Comparison of ENCODE assay signal across 21 cellular contexts in the genomic region with DNA sequence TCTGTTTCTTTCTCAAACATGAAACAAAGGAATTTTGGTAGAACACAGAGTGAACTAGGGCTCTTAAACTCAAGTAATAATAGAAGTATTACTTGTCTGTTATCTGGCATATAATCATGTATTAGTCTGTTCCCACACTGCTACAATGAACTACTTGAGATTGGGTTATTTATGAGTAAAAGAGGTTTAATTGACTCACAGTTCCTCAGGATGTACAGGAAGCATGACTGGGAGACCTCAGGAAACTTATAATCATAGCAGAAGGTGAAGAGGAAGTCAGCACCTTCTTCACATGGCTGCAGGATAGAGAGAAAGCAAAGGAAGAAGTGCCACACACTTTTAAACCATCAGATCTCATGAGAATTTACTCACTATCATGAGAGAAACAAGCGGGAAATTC.
DNase-seq lines count a peak whose midpoint lies in the region; ATAC-seq, FAIRE-seq and TF ChIP-seq lines count a peak whose summit lies in the region.
"Had no signal": no experiment of that assay in that cellular context is flagged by ENCODE, and none has a peak within 500 bp of the region (broad histone marks: within the 10 kb centered on the region; RNA-seq: fewer than 3 reads in every experiment).

No MANE protein-coding gene starts in this region.

- H3K27me3 ChIP-seq in endothelial cell of umbilical vein (ENCODE audit: control insufficient read depth in 2 of 2, insufficient read depth in 2 of 2, low read length in 2 of 2), result no peaks in the 10 kb centered on the region
- no peaks in the 10 kb centered on the region for H3K27me3 ChIP-seq in spleen (replicated peaks in 1 of 7)

- FAIRE-seq in endothelial cell of umbilical vein (lab: Jason Lieb, UNC), result no peak
- FAIRE-seq: GM19239 had no signal

- no TSS peak for BruUV-seq in endothelial cell of umbilical vein (replicated peaks; lab: Mats Ljungman, UMichigan)

- H3K27ac ChIP-seq in endothelial cell of umbilical vein (ENCODE audit: insufficient read depth, low read depth, low read length) (no peak overlapping the region), spleen (no peak overlapping the region)
- H3K27ac ChIP-seq: GM23248, KMS-11 had no signal

- POLR2A ChIA-PET in endothelial cell of umbilical vein (lab: Charles Lee), result no interaction called here

- TF ChIP-seq POLR2A in endothelial cell of umbilical vein (IDR thresholded peaks at IDR 0.05; ENCODE audit: low read depth, low read length) (no peak), spleen (IDR thresholded peaks at IDR 0.05) (no peak)

- no peak for DNase-seq in activated CD4-positive, alpha-beta T cell treated with anti-CD3 and anti-CD28 coated beads, Interleukin-2, amount 10 ng/mL, durations not matched to agents 24 days and 14 days
- no peak for DNase-seq in activated CD4-positive, alpha-beta T cell treated with anti-CD3 and anti-CD28 coated beads for 1 hour
- DNase-seq in stimulated activated naive CD8-positive, alpha-beta T cell treated with anti-CD3 and anti-CD28 coated beads, Interleukin-15, Interleukin-2, amounts not matched to agents 100 U/mL and 50 U/mL, for 24 hours, result no peak
- DNase-seq in endothelial cell of umbilical vein (ENCODE audit: low read depth, low spot score), result peak; percentile 37
- DNase-seq in spleen, result no peak
- no peak for DNase-seq in stimulated activated CD4-positive, alpha-beta T cell treated with anti-CD3 and anti-CD28 coated beads, Interleukin-4, amount 100 ng/mL, for 4 hours
- DNase-seq: Calu3, GF-D8, GM23248, MV-4-11, NCI-H1694 treated with DMSO at 0.1 percent for 48 hours, NCI-H2227 treated with DMSO at 0.1 percent for 48 hours, NCI-H510A treated with DMSO at 0.1 percent for 48 hours, NCI-H774, OCI-M1 had no signal

- peaks cover 66% of the 10 kb centered on the region for H3K4me1 Mint-ChIP-seq in activated CD4-positive, alpha-beta T cell treated with anti-CD3 and anti-CD28 coated beads, Interleukin-2, amount 10 ng/mL, durations not matched to agents 24 days and 14 days
- H3K4me1 Mint-ChIP-seq in stimulated activated naive CD8-positive, alpha-beta T cell treated with anti-CD3 and anti-CD28 coated beads, Interleukin-15, Interleukin-2, amounts not matched to agents 100 ng/mL and 50 ng/mL, for 24 hours (ENCODE audit: low read depth), result peaks cover 96% of the 10 kb centered on the region

- 91 to 97% (median 94%) methylated on average over 1 of the region's 1 CpG for WGBS in spleen, 5 donors

- H3K4me3 ChIP-seq in endothelial cell of umbilical vein (replicated peaks in 1 of 3; ENCODE audit: insufficient read depth in 1 of 3, low read depth in 1 of 3, low read length in 3 of 3) (no peak overlapping the region), spleen (no peak overlapping the region)
- H3K4me3 ChIP-seq: GM23248, HAP-1 had no signal

- H3K9me3 ChIP-seq in endothelial cell of umbilical vein (replicated peaks; ENCODE audit: control insufficient read depth, insufficient read depth, low read length), result no peaks in the 10 kb centered on the region
- H3K9me3 ChIP-seq in spleen, result peaks cover 8 to 32% (median 27%) of the 10 kb centered on the region in 8 donors
- H3K9me3 ChIP-seq: HAP-1 had no signal

- H3K9me3 Mint-ChIP-seq in activated CD4-positive, alpha-beta T cell treated with anti-CD3 and anti-CD28 coated beads, Interleukin-2, amount 10 ng/mL, durations not matched to agents 24 days and 14 days, result peaks cover 28% of the 10 kb centered on the region
- peaks cover 36% of the 10 kb centered on the region for H3K9me3 Mint-ChIP-seq in stimulated activated naive CD8-positive, alpha-beta T cell treated with anti-CD3 and anti-CD28 coated beads, Interleukin-15, Interleukin-2, amounts not matched to agents 100 ng/mL and 50 ng/mL, for 24 hours

- H3K9me1 ChIP-seq in endothelial cell of umbilical vein (replicated peaks; ENCODE audit: control insufficient read depth, extremely low read depth, insufficient read depth, low read length), result no peaks in the 10 kb centered on the region

- no peaks in the 10 kb centered on the region for H3K36me3 ChIP-seq in endothelial cell of umbilical vein (ENCODE audit: control insufficient read depth in 2 of 2, extremely low read depth in 1 of 2, insufficient read depth in 2 of 2, low read length in 2 of 2)
- peaks cover 0 to 14% (median 0%) of the 10 kb centered on the region in 6 donors for H3K36me3 ChIP-seq in spleen
- H3K36me3 ChIP-seq: HAP-1 had no signal

- H3K9ac ChIP-seq in endothelial cell of umbilical vein (replicated peaks; ENCODE audit: extremely low read depth, insufficient read depth, low read length), result no peak overlapping the region
- H3K9ac ChIP-seq: GM23248, KMS-11 had no signal

- TF ChIP-seq CTCF in endothelial cell of umbilical vein (IDR thresholded peaks at IDR 0.05; ENCODE audit: extremely low read depth in 1 of 2, insufficient read depth in 1 of 2, low read depth in 1 of 2, low read length in 2 of 2) (no peak), spleen (IDR thresholded peaks at IDR 0.05 in 8 of 11, conservative IDR thresholded peaks at IDR 0.05 in 3 of 11) (no peak)

- no peak overlapping the region for H2AFZ ChIP-seq in endothelial cell of umbilical vein (ENCODE audit: low read depth, low read length)
- H2AFZ ChIP-seq: GM23248 had no signal

- H3K79me2 ChIP-seq in endothelial cell of umbilical vein (ENCODE audit: control insufficient read depth, insufficient read depth, low read length), result no peaks in the 10 kb centered on the region

- CTCF ChIA-PET in endothelial cell of umbilical vein (lab: Charles Lee), result no interaction called here

- H3K27ac Mint-ChIP-seq in activated CD4-positive, alpha-beta T cell treated with anti-CD3 and anti-CD28 coated beads, Interleukin-2, amount 10 ng/mL, durations not matched to agents 24 days and 14 days, result peak overlapping the region; percentile 50
- H3K27ac Mint-ChIP-seq in stimulated activated naive CD8-positive, alpha-beta T cell treated with anti-CD3 and anti-CD28 coated beads, Interleukin-15, Interleukin-2, amounts not matched to agents 100 ng/mL and 50 ng/mL, for 24 hours, result peak overlapping the region; percentile 82
- H3K27ac Mint-ChIP-seq: B cell had no signal

- H3K4me1 ChIP-seq in endothelial cell of umbilical vein (ENCODE audit: control insufficient read depth, extremely low read depth, insufficient read depth, low read length) (no peaks in the 10 kb centered on the region), spleen (peaks cover 4 to 36% (median 15%) of the 10 kb centered on the region in 6 donors)
- H3K4me1 ChIP-seq: HAP-1 had no signal

- H3K4me2 ChIP-seq in endothelial cell of umbilical vein (ENCODE audit: insufficient read depth, low read length), result no peak overlapping the region
- H3K4me2 ChIP-seq: KMS-11 had no signal

- intact Hi-C loops in activated CD4-positive, alpha-beta T cell treated with anti-CD3 and anti-CD28 coated beads, Interleukin-2, amount 10 ng/mL, durations not matched to agents 24 days and 14 days (cut with micrococcal nuclease), result no loop called here
- intact Hi-C loops in endothelial cell of umbilical vein (cut with micrococcal nuclease), result loop anchor here (2.0 kb wide), 1 partner anchor 21 kb away; no protein-coding TSS in a partner anchor
- intact Hi-C loops in spleen (cut with DNase I; ENCODE audit: low total_unique reads), result no loop called here

- no peaks in the 10 kb centered on the region for H3K27me3 Mint-ChIP-seq in activated CD4-positive, alpha-beta T cell treated with anti-CD3 and anti-CD28 coated beads, Interleukin-2, amount 10 ng/mL, durations not matched to agents 24 days and 14 days
- H3K27me3 Mint-ChIP-seq in stimulated activated naive CD8-positive, alpha-beta T cell treated with anti-CD3 and anti-CD28 coated beads, Interleukin-15, Interleukin-2, amounts not matched to agents 100 ng/mL and 50 ng/mL, for 24 hours, result no peaks in the 10 kb centered on the region
- H3K27me3 Mint-ChIP-seq: B cell had no signal

- no peak for ATAC-seq in stimulated activated naive CD8-positive, alpha-beta T cell treated with anti-CD3 and anti-CD28 coated beads, Interleukin-15, Interleukin-2, amounts not matched to agents 100 U/mL and 50 U/mL, for 24 hours
- no peak for ATAC-seq in GM18909 (IDR thresholded peaks at IDR 0.05; ENCODE audit: poor library complexity, unreplicated experiment)

- peaks cover 47% of the 10 kb centered on the region for H3K36me3 Mint-ChIP-seq in activated CD4-positive, alpha-beta T cell treated with anti-CD3 and anti-CD28 coated beads, Interleukin-2, amount 10 ng/mL, durations not matched to agents 24 days and 14 days (ENCODE audit: low read depth)
- H3K36me3 Mint-ChIP-seq in stimulated activated naive CD8-positive, alpha-beta T cell treated with anti-CD3 and anti-CD28 coated beads, Interleukin-15, Interleukin-2, amounts not matched to agents 100 ng/mL and 50 ng/mL, for 24 hours (ENCODE audit: low read depth), result peaks cover 51% of the 10 kb centered on the region

- dilution Hi-C loops in endothelial cell of umbilical vein (cut with MboI; ENCODE audit: extremely low pct_ligation_motif_present, low sequenced_read_pairs), result loop anchor here (25.0 kb wide), 1 partner anchor 323 kb away; no protein-coding TSS in a partner anchor

- no peaks in the 10 kb centered on the region for H4K20me1 ChIP-seq in endothelial cell of umbilical vein (replicated peaks; ENCODE audit: control insufficient read depth, extremely low read depth, insufficient read depth, low read length)

- no peak overlapping the region for H3K4me3 Mint-ChIP-seq in activated CD4-positive, alpha-beta T cell treated with anti-CD3 and anti-CD28 coated beads, Interleukin-2, amount 10 ng/mL, durations not matched to agents 24 days and 14 days
- H3K4me3 Mint-ChIP-seq in stimulated activated naive CD8-positive, alpha-beta T cell treated with anti-CD3 and anti-CD28 coated beads, Interleukin-15, Interleukin-2, amounts not matched to agents 100 ng/mL and 50 ng/mL, for 24 hours, result no peak overlapping the region
- H3K4me3 Mint-ChIP-seq: B cell had no signal

TF ChIP-seq in endothelial cell of umbilical vein, 7 proteins besides CTCF, POLR2A, EP300 and RAD21:
- TF ChIP-seq, protein P1, sequence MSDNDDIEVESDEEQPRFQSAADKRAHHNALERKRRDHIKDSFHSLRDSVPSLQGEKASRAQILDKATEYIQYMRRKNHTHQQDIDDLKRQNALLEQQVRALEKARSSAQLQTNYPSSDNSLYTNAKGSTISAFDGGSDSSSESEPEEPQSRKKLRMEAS (IDR thresholded peaks at IDR 0.05; ENCODE audit: insufficient read depth, insufficient read length), result no peak
- TF ChIP-seq GATA2 (IDR thresholded peaks at IDR 0.05; ENCODE audit: insufficient read depth, insufficient read length, low read depth, low read length) (peak; percentile 81), POLR2AphosphoS5 (IDR thresholded peaks at IDR 0.05; ENCODE audit: insufficient read depth, low read depth, low read length) (peak; percentile 54), FOS (IDR thresholded peaks at IDR 0.05; ENCODE audit: borderline replicate concordance, insufficient read depth, low read length) (peak; percentile 87), JUN (IDR thresholded peaks at IDR 0.05; ENCODE audit: borderline replicate concordance, insufficient read depth, insufficient read length, low read depth) (peak; percentile 48)
